In the genomic region with DNA sequence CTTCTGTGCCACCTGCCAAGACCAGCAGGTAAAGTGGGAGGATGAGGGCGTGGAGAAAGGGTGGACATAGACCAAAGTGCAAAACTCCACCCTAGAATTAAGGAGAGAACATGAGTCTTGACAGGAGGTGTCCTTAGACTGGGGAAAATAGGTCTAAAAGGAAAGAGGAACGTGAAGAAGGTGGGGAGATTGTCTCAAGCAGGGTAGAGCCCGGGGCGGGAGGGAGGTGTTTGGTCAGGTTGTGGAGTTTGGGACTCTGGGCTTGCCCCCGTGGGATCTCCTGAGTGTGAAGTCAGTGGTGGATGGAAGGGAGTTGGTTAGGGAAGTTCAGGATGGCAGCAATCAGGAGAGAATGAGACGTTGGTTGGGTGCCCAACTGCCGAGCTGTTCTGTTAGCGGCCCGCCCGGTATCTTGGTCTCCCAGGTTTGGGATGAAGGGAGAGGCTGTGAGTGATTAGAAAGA, we compare ENCODE assay signal across 6 cellular contexts. TPM values are rescaled to one million over a fixed set of nuclear protein-coding genes. Genes with fewer than 3 reads are reported as not detected.
DNase-seq lines count a peak whose midpoint lies in the region; ATAC-seq and TF ChIP-seq lines count a peak whose summit lies in the region.

No MANE protein-coding gene starts in this region.

- TF ChIP-seq CTCF in A673 (conservative IDR thresholded peaks at IDR 0.05; ENCODE audit: low read depth, low read length) (no peak), PC-3 (conservative IDR thresholded peaks at IDR 0.05; ENCODE audit: low read depth, low read length) (no peak), hepatocyte (IDR thresholded peaks at IDR 0.05; ENCODE audit: poor library complexity) (no peak)

- H3K9me3 ChIP-seq in A673 (ENCODE audit: low read depth, low read length, poor library complexity, severe bottlenecking) (no peaks in the 10 kb centered on the region), PC-3 (ENCODE audit: low read length) (no peaks in the 10 kb centered on the region), hepatocyte (ENCODE audit: low read depth) (no peaks in the 10 kb centered on the region), aorta (ENCODE audit: control insufficient read depth, low read length) (no peaks in the 10 kb centered on the region)

- peak overlapping the region; percentile 95 for H3K4me2 ChIP-seq in PC-3 (ENCODE audit: low read length)
- H3K4me2 ChIP-seq in hepatocyte, result peak overlapping the region; percentile 96

- no peak for DNase-seq in A673 (ENCODE audit: low spot score)
- no peak for DNase-seq in PC-3
- no peak for DNase-seq in hepatocyte (ENCODE audit: low spot score)
- no peak for DNase-seq in aorta
- no peak for DNase-seq in Kasumi-1 (lab: John Stamatoyannopoulos, UW)

- WGBS in hepatocyte (ENCODE audit: low lambda C conversion rate, missing lambda C conversion rate), result 24% methylated on average over 10 of the region's 10 CpGs
- 5 to 6% methylated on average over 10 of the region's 10 CpGs for WGBS in aorta, 2 donors

- ATAC-seq in PC-3, result no peak
- ATAC-seq in aorta (ENCODE audit: low FRiP score), result no peak
- no peak for ATAC-seq in HG03039 (IDR thresholded peaks at IDR 0.05; ENCODE audit: unreplicated experiment)

- peak overlapping the region; percentile 94 for H2AFZ ChIP-seq in PC-3 (ENCODE audit: low read length)
- H2AFZ ChIP-seq in hepatocyte, result peak overlapping the region; percentile 95

- H3K9me2 ChIP-seq in PC-3 (replicated peaks; ENCODE audit: low read length) (no peaks in the 10 kb centered on the region), hepatocyte (replicated peaks; ENCODE audit: insufficient read depth) (no peaks in the 10 kb centered on the region)

- H3K79me2 ChIP-seq in PC-3 (ENCODE audit: low read length) (peaks cover 4% of the 10 kb centered on the region), hepatocyte (peaks cover 20% of the 10 kb centered on the region)

- H3K27ac ChIP-seq in A673 (ENCODE audit: low read depth, low read length, poor library complexity, severe bottlenecking) (peak overlapping the region; percentile 59), PC-3 (ENCODE audit: low read length) (peak overlapping the region; percentile 38), hepatocyte (peak overlapping the region; percentile 97), aorta (ENCODE audit: low read depth in 1 of 2, low read length in 2 of 2) (peak overlapping the region in 1 of 2 donors; percentile 92)

- no peaks in the 10 kb centered on the region for H3K27me3 ChIP-seq in A673 (replicated peaks; ENCODE audit: insufficient read depth, low read depth, low read length, poor library complexity)
- no peaks in the 10 kb centered on the region for H3K27me3 ChIP-seq in PC-3 (ENCODE audit: low read length)
- H3K27me3 ChIP-seq in hepatocyte, result no peaks in the 10 kb centered on the region
- H3K27me3 ChIP-seq in aorta (ENCODE audit: control insufficient read depth in 1 of 2, insufficient read depth in 2 of 2, low read length in 1 of 2), result no peaks in the 10 kb centered on the region

- H3F3A ChIP-seq in PC-3 (ENCODE audit: low read length, unreplicated experiment), result no peaks in the 10 kb centered on the region

- H4K20me1 ChIP-seq in PC-3 (ENCODE audit: low read length) (no peaks in the 10 kb centered on the region), hepatocyte (ENCODE audit: insufficient read depth, poor library complexity, severe bottlenecking) (no peaks in the 10 kb centered on the region)

- H3K4me3 ChIP-seq in A673 (ENCODE audit: low read depth, low read length, poor library complexity, severe bottlenecking) (peak overlapping the region; percentile 53), PC-3 (ENCODE audit: low read length) (peak overlapping the region; percentile 82), hepatocyte (peak overlapping the region; percentile 69), aorta (ENCODE audit: low read length in 2 of 2) (peak overlapping the region; percentile 83 to 95)

- H3K9ac ChIP-seq in PC-3 (ENCODE audit: low read length), result peak overlapping the region; percentile 70

- H3K4me1 ChIP-seq in A673 (ENCODE audit: insufficient read depth, low read length, poor library complexity, severe bottlenecking) (peaks cover 40% of the 10 kb centered on the region), PC-3 (ENCODE audit: insufficient read depth, low read length) (peaks cover 43% of the 10 kb centered on the region), hepatocyte (ENCODE audit: insufficient read depth) (peaks cover 40% of the 10 kb centered on the region), aorta (ENCODE audit: control insufficient read depth in 1 of 2, insufficient read depth in 2 of 2, low read length in 2 of 2) (peaks cover 2 to 4% of the 10 kb centered on the region in 2 donors)

- CTCF ChIA-PET in A673 (lab: Charles Lee) (interaction anchor here (0.8 to 1.2 kb wide), 2 partner anchors 9 to 104 kb away, joined by 4 to 7 read pairs; no protein-coding TSS in a partner anchor), PC-3 (lab: Charles Lee) (interaction anchor here (1.0 kb wide), 1 partner anchor 9 kb away, joined by 4 read pairs; no protein-coding TSS in a partner anchor)

- POLR2A ChIA-PET in A673 (lab: Charles Lee; ENCODE audit: low non-redundant PET), result no interaction called here
- POLR2A ChIA-PET in PC-3 (lab: Charles Lee; ENCODE audit: unreplicated experiment), result no interaction called here

- no TSS peak for BruUV-seq in A673 (replicated peaks; lab: Mats Ljungman, UMichigan)
- BruUV-seq in PC-3 (replicated peaks; lab: Mats Ljungman, UMichigan), result TSS peak; percentile 4

- intact Hi-C loops in A673 (cut with micrococcal nuclease; ENCODE audit: unreplicated experiment), result no loop called here
- intact Hi-C loops in PC-3 (cut with micrococcal nuclease), result loop anchor here (2.0 kb wide), 1 partner anchor 193 kb away; no protein-coding TSS in a partner anchor
- intact Hi-C loops in aorta (cut with DNase I), result loop anchor here in 1 of 2 donors (5.0 kb wide), 1 partner anchor 41 kb away; a partner anchor contains a TSS

- H3K36me3 ChIP-seq in A673 (ENCODE audit: insufficient read depth, low read length, poor library complexity, severe bottlenecking) (no peaks in the 10 kb centered on the region), PC-3 (ENCODE audit: low read depth, low read length) (no peaks in the 10 kb centered on the region), hepatocyte (replicated peaks; ENCODE audit: insufficient read depth, low read depth) (no peaks in the 10 kb centered on the region), aorta (ENCODE audit: control insufficient read depth in 1 of 2, insufficient read depth in 2 of 2, low read length in 1 of 2) (no peaks in the 10 kb centered on the region)

RNA-seq across cellular contexts. Expression of a gene that starts 0.4 kb away (rescaled TPM):
- 10.1 and 13.7 TPM in 2 replicates for total RNA-seq in A673 (2021)
- total RNA-seq in PC-3 (2014; rRNA removed), result 27.2 and 41.5 TPM in 2 replicates
- 25.3 and 27.0 TPM in 2 replicates for total RNA-seq in hepatocyte
- 25.4 and 25.9 TPM in 2 replicates for polyA plus RNA-seq in hepatocyte
- 10 to 100 TPM; 74.1 to 86.5 TPM for total RNA-seq in aorta
- polyA plus RNA-seq in aorta, result 10 to 100 TPM; 41.4 to 85.6 TPM

RNA-seq across cellular contexts. Expression of a gene that starts 3.7 kb away (rescaled TPM):
- total RNA-seq in A673 (2021) (23.8 and 24.6 TPM in 2 replicates), PC-3 (2014; rRNA removed) (39.0 and 42.9 TPM in 2 replicates), hepatocyte (33.7 and 44.5 TPM in 2 replicates), aorta (10 to 100 TPM; 21.9 to 23.5 TPM)
- polyA plus RNA-seq in hepatocyte (39.9 and 51.1 TPM in 2 replicates), aorta (10 to 100 TPM; 28.9 to 40.2 TPM)

RNA-seq across cellular contexts. Expression of a gene that starts 34.5 kb away (rescaled TPM):
- total RNA-seq in A673 (2021) (1.2 and 2.0 TPM in 2 replicates), PC-3 (2014; rRNA removed) (0.35 and 2.0 TPM in 2 replicates), hepatocyte (8.6 and 15.3 TPM in 2 replicates), aorta (1 to 10 TPM in 1 of 2 donors, under 1 TPM in 1; 0.93 to 2.0 TPM)
- polyA plus RNA-seq in hepatocyte (27.9 and 34.2 TPM in 2 replicates), aorta (1 to 10 TPM in 1 of 2 donors, under 1 TPM in 1; 0.64 to 2.9 TPM)

RNA-seq across cellular contexts. Expression of a gene that starts 35.3 kb away (rescaled TPM):
- 103 and 113 TPM in 2 replicates for total RNA-seq in A673 (2021)
- total RNA-seq in PC-3 (2014; rRNA removed), result 63.0 and 68.2 TPM in 2 replicates
- total RNA-seq in hepatocyte, result 26.6 and 31.1 TPM in 2 replicates
- 23.9 and 25.8 TPM in 2 replicates for polyA plus RNA-seq in hepatocyte
- total RNA-seq in aorta, result 10 to 100 TPM; 29.8 to 35.5 TPM
- polyA plus RNA-seq in aorta, result 10 to 100 TPM; 27.9 to 36.5 TPM

RNA-seq across cellular contexts. Expression of a gene that starts 42.5 kb away (rescaled TPM):
- 73.9 and 78.1 TPM in 2 replicates for total RNA-seq in A673 (2021)
- total RNA-seq in PC-3 (2014; rRNA removed), result 48.8 and 50.6 TPM in 2 replicates
- 79.1 and 93.4 TPM in 2 replicates for total RNA-seq in hepatocyte
- polyA plus RNA-seq in hepatocyte, result 101 and 103 TPM in 2 replicates
- total RNA-seq in aorta, result 100 to 1,000 TPM; 115 to 126 TPM
- 10 to 100 TPM; 58.4 to 86.2 TPM for polyA plus RNA-seq in aorta
